8 cellular contexts compared by ENCODE assay signal in the genomic region with DNA sequence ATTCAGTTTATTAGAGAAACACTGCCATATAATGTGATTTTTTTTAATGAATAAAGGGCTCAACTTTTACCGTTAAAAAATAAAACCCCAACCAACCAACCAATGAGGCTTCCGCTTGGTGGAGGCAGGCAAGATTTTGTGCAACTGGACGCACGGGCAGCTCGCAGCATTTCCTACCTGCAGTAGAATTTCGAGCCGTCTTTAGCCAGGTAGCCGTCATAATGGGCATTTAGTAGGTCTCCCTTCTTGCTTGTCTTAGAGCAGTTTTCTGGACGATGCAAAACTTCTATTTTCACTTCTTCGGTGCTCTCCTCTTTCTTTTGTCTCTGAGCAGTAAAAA. TPM values are rescaled to one million over a fixed set of nuclear protein-coding genes. Genes with fewer than 3 reads are reported as not detected.
A peak's percentile ranks its signal among the peaks of the same experiment; 100 is the strongest.
DNase-seq lines count a peak whose midpoint lies in the region; ATAC-seq and TF ChIP-seq lines count a peak whose summit lies in the region.

No MANE protein-coding gene starts in this region.

- intact Hi-C loops in heart left ventricle (cut with DNase I) (loop anchor here in 3 of 10 donors (2.0 kb wide), 2 partner anchors 27 to 65 kb away; partner anchors contain the start of genes PJVK (in 2 of the 3) and PRKRA (in 2 of the 3)), Right ventricle myocardium inferior (cut with DNase I) (loop anchor here (1.0 kb wide), 2 partner anchors 27 to 64 kb away; partner anchors contain the start of genes PJVK and PRKRA)

- H3K79me2 ChIP-seq in Loucy (ENCODE audit: insufficient read depth, low read length): peaks cover 54% of the 10 kb centered on the region

- H3K9me2 ChIP-seq in Loucy (replicated peaks; ENCODE audit: low read depth, low read length): no peaks in the 10 kb centered on the region

- no peaks in the 10 kb centered on the region for H3K9me3 Mint-ChIP-seq in mesothelial cell of epicardium

- H3K36me3 Mint-ChIP-seq in mesothelial cell of epicardium: no peaks in the 10 kb centered on the region

- ATAC-seq in heart left ventricle (peak in 1 of 4 donors; percentile 3), Right ventricle myocardium inferior (no peak), HG02588 (IDR thresholded peaks at IDR 0.05; ENCODE audit: unreplicated experiment) (no peak), HG02610 (IDR thresholded peaks at IDR 0.05; ENCODE audit: unreplicated experiment) (no peak), GM19467 (IDR thresholded peaks at IDR 0.05; ENCODE audit: unreplicated experiment) (no peak)

- H3K27me3 Mint-ChIP-seq in mesothelial cell of epicardium (ENCODE audit: low read depth): no peaks in the 10 kb centered on the region

- H3K27ac ChIP-seq in heart left ventricle: peak overlapping the region in 11 of 12 donors; percentile 85 to 97 (median 95)

- H3K9me3 ChIP-seq in heart left ventricle (no peaks in the 10 kb centered on the region), Loucy (ENCODE audit: insufficient read depth, low read depth, low read length) (no peaks in the 10 kb centered on the region)

- peak overlapping the region; percentile 94 for H3K4me3 Mint-ChIP-seq in mesothelial cell of epicardium

- H3K4me2 ChIP-seq in Loucy (ENCODE audit: low read depth, low read length, poor library complexity, severe bottlenecking): peak overlapping the region; percentile 77

- peak overlapping the region; percentile 99 for H3K27ac Mint-ChIP-seq in mesothelial cell of epicardium

- H3K9ac ChIP-seq in Loucy (ENCODE audit: low read depth, low read length, poor library complexity, severe bottlenecking): peak overlapping the region; percentile 93

- WGBS in heart left ventricle, 4 donors: 1 to 3% (median 2%) methylated on average over 10 of the region's 10 CpGs

- peaks cover 48% of the 10 kb centered on the region for H3K4me1 Mint-ChIP-seq in mesothelial cell of epicardium

- no peaks in the 10 kb centered on the region for H3K27me3 ChIP-seq in heart left ventricle
- H3K27me3 ChIP-seq in Loucy (ENCODE audit: insufficient read depth, low read length, poor library complexity, severe bottlenecking): no peaks in the 10 kb centered on the region

- peak overlapping the region; percentile 98 for H2AFZ ChIP-seq in Loucy (ENCODE audit: low read length)

- peak overlapping the region; percentile 42 to 85 (median 72) for H3K4me3 ChIP-seq in heart left ventricle
- peak overlapping the region; percentile 90 for H3K4me3 ChIP-seq in Loucy (ENCODE audit: low read length, poor library complexity, severe bottlenecking)
- peak overlapping the region; percentile 56 to 71 for H3K4me3 ChIP-seq in cardiac fibroblast (replicated peaks in 1 of 2; ENCODE audit: low read depth in 2 of 2, low read length in 2 of 2)

- peaks cover 25% of the 10 kb centered on the region for H4K20me1 ChIP-seq in Loucy (ENCODE audit: insufficient read depth, low read length, poor library complexity, severe bottlenecking)

- no peak for TF ChIP-seq POLR2A in heart left ventricle (IDR thresholded peaks at IDR 0.05)

- H3F3A ChIP-seq in Loucy (ENCODE audit: low read depth): peaks cover 9% of the 10 kb centered on the region; the same call in 1 of the 2 replicates

- TF ChIP-seq CTCF in heart left ventricle (IDR thresholded peaks at IDR 0.05) (no peak), Loucy (conservative IDR thresholded peaks at IDR 0.05; ENCODE audit: low read length) (no peak), cardiac fibroblast (IDR thresholded peaks at IDR 0.05; ENCODE audit: low read depth, low read length) (no peak), mesothelial cell of epicardium (IDR thresholded peaks at IDR 0.05; ENCODE audit: unreplicated experiment) (no peak)

- H3K4me1 ChIP-seq in heart left ventricle: peaks cover 5 to 54% (median 35%) of the 10 kb centered on the region in 12 donors
- peaks cover 39% of the 10 kb centered on the region for H3K4me1 ChIP-seq in Loucy (ENCODE audit: insufficient read depth, low read length, poor library complexity, severe bottlenecking)

- DNase-seq in heart left ventricle: no peak
- DNase-seq in Right ventricle myocardium inferior (ENCODE audit: missing footprints): no peak
- peak; percentile 23 to 30 for DNase-seq in cardiac fibroblast (ENCODE audit: low read depth in 2 of 2)
- no peak for DNase-seq in mesothelial cell of epicardium (ENCODE audit: low spot score in 2 of 2, unreplicated experiment in 2 of 2)

- H3K36me3 ChIP-seq in heart left ventricle: no peaks in the 10 kb centered on the region
- no peaks in the 10 kb centered on the region for H3K36me3 ChIP-seq in Loucy (ENCODE audit: insufficient read depth, low read length)

RNA-seq across cellular contexts. Expression of gene FKBP7, which starts 0.3 kb away (rescaled TPM):
- total RNA-seq in heart left ventricle (10 to 100 TPM in 3 of 9 donors, 1 to 10 TPM in 6; 6.2 to 11.8 (median 9.0) TPM), Right ventricle myocardium inferior (9.3 TPM), mesothelial cell of epicardium (48.1 to 52.9 TPM (median 49.7 TPM) in 3 replicates)
- 10 to 100 TPM in 1 of 2 donors, 1 to 10 TPM in 1; 5.3 to 10.1 TPM for polyA plus RNA-seq in heart left ventricle

RNA-seq across cellular contexts. Expression of gene PLEKHA3, which starts 2.2 kb away (rescaled TPM):
- 10 to 100 TPM; 10.2 to 50.4 (median 40.5) TPM for total RNA-seq in heart left ventricle
- 10 to 100 TPM in 1 of 2 donors, 1 to 10 TPM in 1; 3.0 to 11.0 TPM for polyA plus RNA-seq in heart left ventricle
- total RNA-seq in Right ventricle myocardium inferior: 36.4 TPM
- 27.3 to 28.9 TPM (median 28.0 TPM) in 3 replicates for total RNA-seq in mesothelial cell of epicardium

RNA-seq across cellular contexts. Expression of gene PJVK, which starts 26.9 kb away (rescaled TPM):
- total RNA-seq in heart left ventricle (1 to 10 TPM in 5 of 9 donors, under 1 TPM in 3, not detected in 1; 0.48 to 1.7 (median 1.5) TPM), Right ventricle myocardium inferior (0.70 TPM), mesothelial cell of epicardium (12.1 to 13.8 TPM (median 12.2 TPM) in 3 replicates)
- polyA plus RNA-seq in heart left ventricle: 1 to 10 TPM in 1 of 2 donors, under 1 TPM in 1; 0.58 to 1.1 TPM

RNA-seq across cellular contexts. Expression of gene PRKRA, which starts 27.1 kb away (rescaled TPM):
- total RNA-seq in heart left ventricle (10 to 100 TPM; 35.2 to 64.3 (median 49.5) TPM), Right ventricle myocardium inferior (45.4 TPM), mesothelial cell of epicardium (67.2 to 70.7 TPM (median 70.3 TPM) in 3 replicates)
- polyA plus RNA-seq in heart left ventricle: 10 to 100 TPM; 40.4 to 49.7 TPM

Comparison
In these comparisons a context has a peak if more than half of its experiments do, and no peak if none do; other contexts are left out.
1. DNase-seq: peak in cardiac fibroblast (2 of 2); none in heart left ventricle (0 of 5), Right ventricle myocardium inferior (single experiment) and mesothelial cell of epicardium (0 of 2).
2. Peak in every context shown above with its lines, with median percentiles within 50 percentile points of each other: H3K4me3 ChIP-seq.